ENCODE assay signal across 8 cellular contexts in the genomic region with DNA sequence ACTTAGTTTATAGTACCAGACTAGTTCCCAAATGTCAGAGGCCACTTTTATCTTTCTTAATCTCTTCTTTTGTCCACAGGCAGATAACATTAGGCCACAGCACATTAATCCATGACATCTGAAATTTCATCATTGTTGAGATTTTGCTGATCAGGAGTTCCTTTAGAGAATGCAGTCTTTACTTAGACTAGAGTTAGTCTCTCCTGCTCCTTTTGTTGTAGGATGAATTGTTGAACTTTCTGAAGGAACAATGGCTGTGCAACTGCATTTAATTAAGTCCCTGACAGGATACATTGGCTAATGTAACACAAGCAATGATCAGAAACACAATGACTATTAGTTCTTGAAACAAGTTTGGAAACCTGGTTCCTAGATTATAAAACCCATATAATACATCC.
"Had no signal": no experiment of that assay in that cellular context is flagged by ENCODE, and none has a peak within 500 bp of the region (broad histone marks: within the 10 kb centered on the region; RNA-seq: fewer than 3 reads in every experiment).

No MANE protein-coding gene starts in this region.

- H3K9ac ChIP-seq: GM23248 had no signal

- H3K27ac Mint-ChIP-seq: H9 had no signal

- H3K4me3 ChIP-seq: GM23248, K562 had no signal

- H3K27ac ChIP-seq: GM23248 had no signal

- ATAC-seq: K562 had no signal

- FAIRE-seq: H54, HTR-8/SVneo, K562 had no signal

- H3K4me3 Mint-ChIP-seq: H9 had no signal

- DNase-seq: GM23248, GOT3, H9, HCEC 1CT, IMR-90 had no signal

- H2AFZ ChIP-seq: GM23248 had no signal
